In the genomic region with DNA sequence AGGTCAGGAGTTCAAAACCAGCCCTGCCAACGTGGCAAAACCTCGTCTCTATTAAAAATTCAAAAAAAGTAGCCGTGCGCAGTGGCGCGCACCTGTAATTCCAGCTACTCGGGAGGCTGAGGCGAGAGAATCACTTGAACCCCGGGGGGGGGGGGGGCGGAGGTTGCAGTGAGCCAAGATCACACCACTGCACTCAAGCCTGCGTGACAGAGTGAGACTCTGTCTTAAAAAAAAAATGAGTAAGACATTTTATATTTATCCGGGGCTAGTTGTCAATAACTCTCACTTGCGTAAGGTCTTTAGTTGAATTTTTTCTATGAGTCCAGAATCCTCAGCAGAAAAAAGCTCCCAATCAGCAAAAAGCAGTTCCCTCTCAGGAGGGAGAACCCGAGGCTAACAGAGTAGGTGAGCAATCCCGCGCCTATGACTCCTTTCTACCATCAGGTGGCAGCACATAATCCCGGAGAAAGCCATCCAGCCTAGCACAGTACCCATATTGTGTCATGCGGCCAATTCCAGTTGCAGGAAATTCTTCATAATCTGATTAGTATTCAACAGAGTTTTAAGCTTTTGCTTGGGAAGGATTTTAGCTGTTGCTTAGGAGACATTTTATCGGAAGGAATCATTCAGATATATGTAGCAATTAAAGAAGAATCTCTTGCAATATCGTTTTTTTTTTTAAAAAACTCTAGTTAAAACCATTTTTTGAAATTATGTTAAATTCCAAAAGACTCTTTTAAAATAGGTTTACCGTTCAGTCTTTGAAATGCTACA, we compare ENCODE assay signal across 1 cellular context.
A peak's percentile ranks its signal among the peaks of the same experiment; 100 is the strongest.
TF ChIP-seq lines count a peak whose summit lies in the region.

No MANE protein-coding gene starts in this region.

TF ChIP-seq in HepG2, 621 proteins besides CTCF, POLR2A, EP300 and RAD21 (continued from another document and continues in another):
- TF ChIP-seq, protein P1, sequence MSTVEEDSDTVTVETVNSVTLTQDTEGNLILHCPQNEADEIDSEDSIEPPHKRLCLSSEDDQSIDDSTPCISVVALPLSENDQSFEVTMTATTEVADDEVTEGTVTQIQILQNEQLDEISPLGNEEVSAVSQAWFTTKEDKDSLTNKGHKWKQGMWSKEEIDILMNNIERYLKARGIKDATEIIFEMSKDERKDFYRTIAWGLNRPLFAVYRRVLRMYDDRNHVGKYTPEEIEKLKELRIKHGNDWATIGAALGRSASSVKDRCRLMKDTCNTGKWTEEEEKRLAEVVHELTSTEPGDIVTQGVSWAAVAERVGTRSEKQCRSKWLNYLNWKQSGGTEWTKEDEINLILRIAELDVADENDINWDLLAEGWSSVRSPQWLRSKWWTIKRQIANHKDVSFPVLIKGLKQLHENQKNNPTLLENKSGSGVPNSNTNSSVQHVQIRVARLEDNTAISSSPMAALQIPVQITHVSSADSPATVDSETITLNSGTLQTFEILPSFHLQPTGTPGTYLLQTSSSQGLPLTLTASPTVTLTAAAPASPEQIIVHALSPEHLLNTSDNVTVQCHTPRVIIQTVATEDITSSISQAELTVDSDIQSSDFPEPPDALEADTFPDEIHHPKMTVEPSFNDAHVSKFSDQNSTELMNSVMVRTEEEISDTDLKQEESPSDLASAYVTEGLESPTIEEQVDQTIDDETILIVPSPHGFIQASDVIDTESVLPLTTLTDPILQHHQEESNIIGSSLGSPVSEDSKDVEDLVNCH (CRISPR knock-in tag; IDR thresholded peaks at IDR 0.05) = no peak
- TF ChIP-seq ZNF567 (CRISPR knock-in tag; IDR thresholded peaks at IDR 0.05; ENCODE audit: borderline replicate concordance) (no peak), ZNF101 (CRISPR knock-in tag; IDR thresholded peaks at IDR 0.05; ENCODE audit: borderline replicate concordance, low read depth) (no peak), ZNF20 (CRISPR knock-in tag; IDR thresholded peaks at IDR 0.05) (no peak), FOSL2 (CRISPR knock-in tag; IDR thresholded peaks at IDR 0.05) (peak; percentile 60), MTA1 (CRISPR knock-in tag; IDR thresholded peaks at IDR 0.05; ENCODE audit: borderline replicate concordance) (no peak), ZNF839 (CRISPR knock-in tag; IDR thresholded peaks at IDR 0.05; ENCODE audit: borderline replicate concordance) (no peak), ZSCAN31 (CRISPR knock-in tag; IDR thresholded peaks at IDR 0.05; ENCODE audit: low read depth) (no peak), PCBP2 (optimal IDR thresholded peaks at IDR 0.05; ENCODE audit: low read depth, low read length, poor library complexity, severe bottlenecking) (no peak), ISX (CRISPR knock-in tag; conservative IDR thresholded peaks at IDR 0.05) (no peak), ZNF7 (CRISPR knock-in tag; IDR thresholded peaks at IDR 0.05) (no peak), FOXO1 (CRISPR knock-in tag; IDR thresholded peaks at IDR 0.05) (no peak), NFE2 (CRISPR knock-in tag; IDR thresholded peaks at IDR 0.05) (no peak), RARG (CRISPR knock-in tag; IDR thresholded peaks at IDR 0.05; ENCODE audit: low read depth) (no peak), ZNF343 (CRISPR knock-in tag; IDR thresholded peaks at IDR 0.05) (no peak), ZNF775 (CRISPR knock-in tag; IDR thresholded peaks at IDR 0.05; ENCODE audit: borderline replicate concordance) (no peak), KDM5B (CRISPR knock-in tag; IDR thresholded peaks at IDR 0.05; ENCODE audit: borderline replicate concordance) (no peak), ATM (IDR thresholded peaks at IDR 0.05; ENCODE audit: borderline replicate concordance) (no peak), NONO (IDR thresholded peaks at IDR 0.05) (no peak), NONO (CRISPR knock-in tag; conservative IDR thresholded peaks at IDR 0.05) (no peak), ZNF121 (CRISPR knock-in tag; IDR thresholded peaks at IDR 0.05) (no peak), ZNF331 (CRISPR knock-in tag; IDR thresholded peaks at IDR 0.05) (peak; percentile 97), GABPA (IDR thresholded peaks at IDR 0.05; ENCODE audit: low read depth, low read length) (no peak), GABPA (CRISPR knock-in tag; IDR thresholded peaks at IDR 0.05; ENCODE audit: low read depth) (no peak), GATAD2A (CRISPR knock-in tag; IDR thresholded peaks at IDR 0.05) (peak; percentile 72), HNRNPK (IDR thresholded peaks at IDR 0.05; ENCODE audit: low read depth, low read length, poor library complexity, severe bottlenecking) (no peak), ZNF83 (CRISPR knock-in tag; IDR thresholded peaks at IDR 0.05; ENCODE audit: borderline replicate concordance) (no peak), ZSCAN9 (CRISPR knock-in tag; IDR thresholded peaks at IDR 0.05; ENCODE audit: borderline replicate concordance) (peak; percentile 62; the same call in 1 of the 2 replicates), FOXK2 (IDR thresholded peaks at IDR 0.05) (no peak), PRPF4 (IDR thresholded peaks at IDR 0.05; ENCODE audit: low read depth, low read length, poor library complexity, severe bottlenecking) (no peak), RXRB (CRISPR knock-in tag; IDR thresholded peaks at IDR 0.05; ENCODE audit: borderline replicate concordance) (peak; percentile 55), BRD4 (CRISPR knock-in tag; IDR thresholded peaks at IDR 0.05) (no peak), RCOR2 (CRISPR knock-in tag; IDR thresholded peaks at IDR 0.05) (0 out of 2 replicates have a peak, but pooled peaks have one; percentile 48), ZNF234 (CRISPR knock-in tag; conservative IDR thresholded peaks at IDR 0.05) (no peak), TBL1XR1 (IDR thresholded peaks at IDR 0.05; ENCODE audit: borderline replicate concordance, low read length, partially characterized antibody) (no peak), THYN1 (CRISPR knock-in tag; IDR thresholded peaks at IDR 0.05; ENCODE audit: borderline replicate concordance, low read depth) (no peak)
- TF ChIP-seq, protein P2, sequence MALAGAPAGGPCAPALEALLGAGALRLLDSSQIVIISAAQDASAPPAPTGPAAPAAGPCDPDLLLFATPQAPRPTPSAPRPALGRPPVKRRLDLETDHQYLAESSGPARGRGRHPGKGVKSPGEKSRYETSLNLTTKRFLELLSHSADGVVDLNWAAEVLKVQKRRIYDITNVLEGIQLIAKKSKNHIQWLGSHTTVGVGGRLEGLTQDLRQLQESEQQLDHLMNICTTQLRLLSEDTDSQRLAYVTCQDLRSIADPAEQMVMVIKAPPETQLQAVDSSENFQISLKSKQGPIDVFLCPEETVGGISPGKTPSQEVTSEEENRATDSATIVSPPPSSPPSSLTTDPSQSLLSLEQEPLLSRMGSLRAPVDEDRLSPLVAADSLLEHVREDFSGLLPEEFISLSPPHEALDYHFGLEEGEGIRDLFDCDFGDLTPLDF (CRISPR knock-in tag; IDR thresholded peaks at IDR 0.05) = no peak
- TF ChIP-seq, protein P3, sequence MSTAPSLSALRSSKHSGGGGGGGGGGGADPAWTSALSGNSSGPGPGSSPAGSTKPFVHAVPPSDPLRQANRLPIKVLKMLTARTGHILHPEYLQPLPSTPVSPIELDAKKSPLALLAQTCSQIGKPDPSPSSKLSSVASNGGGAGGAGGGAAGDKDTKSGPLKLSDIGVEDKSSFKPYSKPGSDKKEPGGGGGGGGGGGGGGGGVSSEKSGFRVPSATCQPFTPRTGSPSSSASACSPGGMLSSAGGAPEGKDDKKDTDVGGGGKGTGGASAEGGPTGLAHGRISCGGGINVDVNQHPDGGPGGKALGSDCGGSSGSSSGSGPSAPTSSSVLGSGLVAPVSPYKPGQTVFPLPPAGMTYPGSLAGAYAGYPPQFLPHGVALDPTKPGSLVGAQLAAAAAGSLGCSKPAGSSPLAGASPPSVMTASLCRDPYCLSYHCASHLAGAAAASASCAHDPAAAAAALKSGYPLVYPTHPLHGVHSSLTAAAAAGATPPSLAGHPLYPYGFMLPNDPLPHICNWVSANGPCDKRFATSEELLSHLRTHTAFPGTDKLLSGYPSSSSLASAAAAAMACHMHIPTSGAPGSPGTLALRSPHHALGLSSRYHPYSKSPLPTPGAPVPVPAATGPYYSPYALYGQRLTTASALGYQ (CRISPR knock-in tag; IDR thresholded peaks at IDR 0.05) = no peak
- TF ChIP-seq, protein P4, sequence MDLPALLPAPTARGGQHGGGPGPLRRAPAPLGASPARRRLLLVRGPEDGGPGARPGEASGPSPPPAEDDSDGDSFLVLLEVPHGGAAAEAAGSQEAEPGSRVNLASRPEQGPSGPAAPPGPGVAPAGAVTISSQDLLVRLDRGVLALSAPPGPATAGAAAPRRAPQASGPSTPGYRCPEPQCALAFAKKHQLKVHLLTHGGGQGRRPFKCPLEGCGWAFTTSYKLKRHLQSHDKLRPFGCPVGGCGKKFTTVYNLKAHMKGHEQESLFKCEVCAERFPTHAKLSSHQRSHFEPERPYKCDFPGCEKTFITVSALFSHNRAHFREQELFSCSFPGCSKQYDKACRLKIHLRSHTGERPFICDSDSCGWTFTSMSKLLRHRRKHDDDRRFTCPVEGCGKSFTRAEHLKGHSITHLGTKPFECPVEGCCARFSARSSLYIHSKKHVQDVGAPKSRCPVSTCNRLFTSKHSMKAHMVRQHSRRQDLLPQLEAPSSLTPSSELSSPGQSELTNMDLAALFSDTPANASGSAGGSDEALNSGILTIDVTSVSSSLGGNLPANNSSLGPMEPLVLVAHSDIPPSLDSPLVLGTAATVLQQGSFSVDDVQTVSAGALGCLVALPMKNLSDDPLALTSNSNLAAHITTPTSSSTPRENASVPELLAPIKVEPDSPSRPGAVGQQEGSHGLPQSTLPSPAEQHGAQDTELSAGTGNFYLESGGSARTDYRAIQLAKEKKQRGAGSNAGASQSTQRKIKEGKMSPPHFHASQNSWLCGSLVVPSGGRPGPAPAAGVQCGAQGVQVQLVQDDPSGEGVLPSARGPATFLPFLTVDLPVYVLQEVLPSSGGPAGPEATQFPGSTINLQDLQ (CRISPR knock-in tag; IDR thresholded peaks at IDR 0.05) = no peak
- TF ChIP-seq, protein P5, sequence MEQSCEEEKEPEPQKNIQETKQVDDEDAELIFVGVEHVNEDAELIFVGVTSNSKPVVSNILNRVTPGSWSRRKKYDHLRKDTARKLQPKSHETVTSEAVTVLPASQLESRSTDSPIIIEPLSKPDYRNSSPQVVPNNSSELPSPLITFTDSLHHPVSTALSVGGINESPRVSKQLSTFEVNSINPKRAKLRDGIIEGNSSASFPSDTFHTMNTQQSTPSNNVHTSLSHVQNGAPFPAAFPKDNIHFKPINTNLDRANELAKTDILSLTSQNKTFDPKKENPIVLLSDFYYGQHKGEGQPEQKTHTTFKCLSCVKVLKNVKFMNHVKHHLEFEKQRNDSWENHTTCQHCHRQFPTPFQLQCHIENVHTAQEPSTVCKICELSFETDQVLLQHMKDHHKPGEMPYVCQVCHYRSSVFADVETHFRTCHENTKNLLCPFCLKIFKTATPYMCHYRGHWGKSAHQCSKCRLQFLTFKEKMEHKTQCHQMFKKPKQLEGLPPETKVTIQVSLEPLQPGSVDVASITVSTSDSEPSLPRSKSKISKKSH (CRISPR knock-in tag; IDR thresholded peaks at IDR 0.05; ENCODE audit: borderline replicate concordance) = no peak
- TF ChIP-seq, protein P6, sequence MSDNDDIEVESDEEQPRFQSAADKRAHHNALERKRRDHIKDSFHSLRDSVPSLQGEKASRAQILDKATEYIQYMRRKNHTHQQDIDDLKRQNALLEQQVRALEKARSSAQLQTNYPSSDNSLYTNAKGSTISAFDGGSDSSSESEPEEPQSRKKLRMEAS (IDR thresholded peaks at IDR 0.05) = peak; percentile 31; the same call in 1 of the 2 replicates
- TF ChIP-seq, protein P7, sequence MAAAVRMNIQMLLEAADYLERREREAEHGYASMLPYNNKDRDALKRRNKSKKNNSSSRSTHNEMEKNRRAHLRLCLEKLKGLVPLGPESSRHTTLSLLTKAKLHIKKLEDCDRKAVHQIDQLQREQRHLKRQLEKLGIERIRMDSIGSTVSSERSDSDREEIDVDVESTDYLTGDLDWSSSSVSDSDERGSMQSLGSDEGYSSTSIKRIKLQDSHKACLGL (CRISPR knock-in tag; IDR thresholded peaks at IDR 0.05) = no peak
- TF ChIP-seq, protein P8, sequence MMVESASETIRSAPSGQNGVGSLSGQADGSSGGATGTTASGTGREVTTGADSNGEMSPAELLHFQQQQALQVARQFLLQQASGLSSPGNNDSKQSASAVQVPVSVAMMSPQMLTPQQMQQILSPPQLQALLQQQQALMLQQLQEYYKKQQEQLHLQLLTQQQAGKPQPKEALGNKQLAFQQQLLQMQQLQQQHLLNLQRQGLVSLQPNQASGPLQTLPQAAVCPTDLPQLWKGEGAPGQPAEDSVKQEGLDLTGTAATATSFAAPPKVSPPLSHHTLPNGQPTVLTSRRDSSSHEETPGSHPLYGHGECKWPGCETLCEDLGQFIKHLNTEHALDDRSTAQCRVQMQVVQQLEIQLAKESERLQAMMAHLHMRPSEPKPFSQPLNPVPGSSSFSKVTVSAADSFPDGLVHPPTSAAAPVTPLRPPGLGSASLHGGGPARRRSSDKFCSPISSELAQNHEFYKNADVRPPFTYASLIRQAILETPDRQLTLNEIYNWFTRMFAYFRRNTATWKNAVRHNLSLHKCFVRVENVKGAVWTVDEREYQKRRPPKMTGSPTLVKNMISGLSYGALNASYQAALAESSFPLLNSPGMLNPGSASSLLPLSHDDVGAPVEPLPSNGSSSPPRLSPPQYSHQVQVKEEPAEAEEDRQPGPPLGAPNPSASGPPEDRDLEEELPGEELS (CRISPR knock-in tag; IDR thresholded peaks at IDR 0.05) = 0 out of 2 replicates have a peak, but pooled peaks have one; percentile 28
- TF ChIP-seq, protein P9, sequence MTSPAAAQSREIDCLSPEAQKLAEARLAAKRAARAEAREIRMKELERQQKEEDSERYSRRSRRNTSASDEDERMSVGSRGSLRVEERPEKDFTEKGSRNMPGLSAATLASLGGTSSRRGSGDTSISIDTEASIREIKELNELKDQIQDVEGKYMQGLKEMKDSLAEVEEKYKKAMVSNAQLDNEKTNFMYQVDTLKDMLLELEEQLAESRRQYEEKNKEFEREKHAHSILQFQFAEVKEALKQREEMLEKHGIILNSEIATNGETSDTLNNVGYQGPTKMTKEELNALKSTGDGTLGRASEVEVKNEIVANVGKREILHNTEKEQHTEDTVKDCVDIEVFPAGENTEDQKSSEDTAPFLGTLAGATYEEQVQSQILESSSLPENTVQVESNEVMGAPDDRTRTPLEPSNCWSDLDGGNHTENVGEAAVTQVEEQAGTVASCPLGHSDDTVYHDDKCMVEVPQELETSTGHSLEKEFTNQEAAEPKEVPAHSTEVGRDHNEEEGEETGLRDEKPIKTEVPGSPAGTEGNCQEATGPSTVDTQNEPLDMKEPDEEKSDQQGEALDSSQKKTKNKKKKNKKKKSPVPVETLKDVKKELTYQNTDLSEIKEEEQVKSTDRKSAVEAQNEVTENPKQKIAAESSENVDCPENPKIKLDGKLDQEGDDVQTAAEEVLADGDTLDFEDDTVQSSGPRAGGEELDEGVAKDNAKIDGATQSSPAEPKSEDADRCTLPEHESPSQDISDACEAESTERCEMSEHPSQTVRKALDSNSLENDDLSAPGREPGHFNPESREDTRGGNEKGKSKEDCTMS (CRISPR knock-in tag; conservative IDR thresholded peaks at IDR 0.05) = no peak
- TF ChIP-seq, protein P10, sequence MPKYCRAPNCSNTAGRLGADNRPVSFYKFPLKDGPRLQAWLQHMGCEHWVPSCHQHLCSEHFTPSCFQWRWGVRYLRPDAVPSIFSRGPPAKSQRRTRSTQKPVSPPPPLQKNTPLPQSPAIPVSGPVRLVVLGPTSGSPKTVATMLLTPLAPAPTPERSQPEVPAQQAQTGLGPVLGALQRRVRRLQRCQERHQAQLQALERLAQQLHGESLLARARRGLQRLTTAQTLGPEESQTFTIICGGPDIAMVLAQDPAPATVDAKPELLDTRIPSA (CRISPR knock-in tag; IDR thresholded peaks at IDR 0.05; ENCODE audit: borderline replicate concordance) = no peak
